11 cellular contexts compared by ENCODE assay signal in the genomic region with DNA sequence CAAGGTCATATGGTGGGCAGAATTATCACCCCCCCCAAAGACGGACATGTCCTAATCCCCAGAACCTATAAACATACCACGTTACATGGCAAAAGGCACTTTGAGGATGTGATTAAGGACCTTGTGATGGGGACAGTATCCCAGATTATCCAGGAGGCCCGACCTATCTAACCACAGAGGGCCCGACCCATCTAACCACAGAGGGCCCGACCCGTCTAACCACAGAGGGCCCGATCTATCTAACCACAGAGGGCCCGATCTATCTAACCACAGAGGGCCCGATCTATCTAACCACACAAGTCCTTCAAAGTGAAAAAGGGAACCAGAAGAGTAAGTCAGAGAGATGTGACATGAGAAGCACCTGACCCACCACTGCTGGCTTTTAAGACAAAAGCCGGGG. TPM values are rescaled to one million over a fixed set of nuclear protein-coding genes. Genes with fewer than 3 reads are reported as not detected.
DNase-seq lines count a peak whose midpoint lies in the region; ATAC-seq, FAIRE-seq and TF ChIP-seq lines count a peak whose summit lies in the region.
"Had no signal": no experiment of that assay in that cellular context is flagged by ENCODE, and none has a peak within 500 bp of the region (broad histone marks: within the 10 kb centered on the region; RNA-seq: fewer than 3 reads in every experiment).

No MANE protein-coding gene starts in this region.

- FAIRE-seq in GM12892 (lab: Jason Lieb, UNC), result peak; percentile 76

- H3K27me3 Mint-ChIP-seq in activated naive CD8-positive, alpha-beta T cell treated with anti-CD3 and anti-CD28 coated beads, Interleukin-2, amount 50 U/mL, for 24 hours, result no peaks in the 10 kb centered on the region

- peak overlapping the region; percentile 24 for H3K27ac Mint-ChIP-seq in activated naive CD8-positive, alpha-beta T cell treated with anti-CD3 and anti-CD28 coated beads, Interleukin-2, amount 50 U/mL, for 24 hours

- in situ Hi-C loops in ACHN (cut with HindIII; ENCODE audit: low pct_ligation_motif_present, low pct_unique_long_range_greater_than_20kb, low sequenced_read_pairs), result loop anchor here (25.0 kb wide), 1 partner anchor 205 kb away; no protein-coding TSS in a partner anchor

- ATAC-seq in activated naive CD8-positive, alpha-beta T cell treated with anti-CD3 and anti-CD28 coated beads, Interleukin-2, amount 50 U/mL, for 24 hours, result no peak

- H3K9me3 ChIP-seq in neutrophil, result no peaks in the 10 kb centered on the region

- H3K9me3 Mint-ChIP-seq in activated naive CD8-positive, alpha-beta T cell treated with anti-CD3 and anti-CD28 coated beads, Interleukin-2, amount 50 U/mL, for 24 hours, result no peaks in the 10 kb centered on the region

- DNase-seq in GM12892 (ENCODE audit: insufficient read length) (no peak), NAMALWA (ENCODE audit: low spot score) (peak; percentile 12), ACHN (no peak), NCI-H1048 (lab: John Stamatoyannopoulos, UW) (no peak), AG08396 (ENCODE audit: low spot score) (no peak)
- DNase-seq in activated naive CD8-positive, alpha-beta T cell treated with anti-CD3 and anti-CD28 coated beads, Interleukin-2, amount 50 U/mL, for 24 hours, result no peak
- DNase-seq: DND-41; NCI-H774; stimulated activated naive CD4-positive, alpha-beta T cell; T-helper 9 cell had no signal

- peaks cover 72% of the 10 kb centered on the region for H3K36me3 ChIP-seq in neutrophil

- peaks cover 2 to 8% of the 10 kb centered on the region in 2 experiments for H3K4me1 ChIP-seq in neutrophil (ENCODE audit: control insufficient read depth in 1 of 2, insufficient read depth in 1 of 2, low read depth in 1 of 2, low read length in 1 of 2)

- no peak for TF ChIP-seq CTCF in neutrophil (IDR thresholded peaks at IDR 0.05)

- no peak for TF ChIP-seq POLR2A in GM12892 (IDR thresholded peaks at IDR 0.05; ENCODE audit: low read depth, low read length)

- H3K27ac ChIP-seq in neutrophil, result peak overlapping the region; percentile 9

- peaks cover 56% of the 10 kb centered on the region for H3K36me3 Mint-ChIP-seq in activated naive CD8-positive, alpha-beta T cell treated with anti-CD3 and anti-CD28 coated beads, Interleukin-2, amount 50 U/mL, for 24 hours (ENCODE audit: low read depth)

- peaks cover 27% of the 10 kb centered on the region for H3K4me1 Mint-ChIP-seq in activated naive CD8-positive, alpha-beta T cell treated with anti-CD3 and anti-CD28 coated beads, Interleukin-2, amount 50 U/mL, for 24 hours

- H3K4me3 ChIP-seq in neutrophil (ENCODE audit: low read depth in 1 of 2, low read length in 1 of 2), result no peak overlapping the region

- no peak overlapping the region for H3K4me3 Mint-ChIP-seq in activated naive CD8-positive, alpha-beta T cell treated with anti-CD3 and anti-CD28 coated beads, Interleukin-2, amount 50 U/mL, for 24 hours

- H3K27me3 ChIP-seq in neutrophil, result no peaks in the 10 kb centered on the region

RNA-seq across cellular contexts. Expression of a gene that starts 56.8 kb away (rescaled TPM):
- 17.2 TPM for polyA plus RNA-seq in GM12892 (2012; ENCODE audit: missing spikeins)
